Comparison of ENCODE assay signal across 8 cellular contexts in the genomic region with DNA sequence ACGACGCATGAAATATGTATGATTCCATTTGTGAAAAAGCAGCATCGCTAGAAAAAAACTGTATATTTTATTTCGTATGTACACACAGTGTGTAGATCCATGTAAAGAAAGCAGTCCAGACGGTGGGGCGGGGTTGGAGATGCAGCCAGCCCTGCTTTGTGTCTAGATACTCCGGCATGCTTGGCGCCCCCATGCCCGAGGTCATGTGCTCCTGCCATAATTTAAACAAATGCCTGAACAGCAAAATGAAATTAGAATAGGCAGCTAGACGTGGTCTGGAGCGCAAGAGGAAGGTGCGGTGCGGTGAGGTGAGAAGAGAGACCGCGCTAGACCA.
DNase-seq lines count a peak whose midpoint lies in the region; ATAC-seq and TF ChIP-seq lines count a peak whose summit lies in the region.
"Not testable (repeated sequence)": the region's sequence is repeated elsewhere in the genome, so short reads cannot be mapped to it uniquely, and the experiment has no call there.

No MANE protein-coding gene starts in this region.

- CTCF ChIA-PET in BJ (lab: Yijun Ruan, JAX) = not testable (repeated sequence)

- TF ChIP-seq POLR2A in sigmoid colon (IDR thresholded peaks at IDR 0.05); testis (IDR thresholded peaks at IDR 0.05): not testable (repeated sequence)

- not testable (repeated sequence) for H3K27me3 ChIP-seq in BJ (ENCODE audit: control insufficient read depth, insufficient read depth, low read length); sigmoid colon; testis

- peak overlapping the region; percentile 45 for H3K4me3 Mint-ChIP-seq in activated naive CD8-positive, alpha-beta T cell
- peak overlapping the region in 4 of 5 donors; percentile 48 to 74 (median 61) for H3K4me3 Mint-ChIP-seq in immature natural killer cell
- peak overlapping the region in 8 of 10 donors; percentile 15 to 78 (median 41) for H3K4me3 Mint-ChIP-seq in naive thymus-derived CD8-positive, alpha-beta T cell

- not testable (repeated sequence) for H3K9me3 ChIP-seq in sigmoid colon, testis

- H3K36me3 Mint-ChIP-seq in activated naive CD8-positive, alpha-beta T cell; immature natural killer cell: not testable (repeated sequence)
- peaks cover 0 to 10% (median 2%) of the 10 kb centered on the region in 3 donors for H3K36me3 Mint-ChIP-seq in naive thymus-derived CD8-positive, alpha-beta T cell

- H3K9me3 Mint-ChIP-seq in activated naive CD8-positive, alpha-beta T cell (ENCODE audit: low read depth) = not testable (repeated sequence)
- peaks cover 0 to 11% (median 0%) of the 10 kb centered on the region in 6 donors for H3K9me3 Mint-ChIP-seq in immature natural killer cell
- peaks cover 0 to 17% (median 3%) of the 10 kb centered on the region in 9 donors for H3K9me3 Mint-ChIP-seq in naive thymus-derived CD8-positive, alpha-beta T cell

- peaks cover 11% of the 10 kb centered on the region for H3K4me1 Mint-ChIP-seq in activated naive CD8-positive, alpha-beta T cell (ENCODE audit: low read depth)
- not testable (repeated sequence) for H3K4me1 Mint-ChIP-seq in immature natural killer cell
- peaks cover 5 to 14% (median 10%) of the 10 kb centered on the region in 4 donors for H3K4me1 Mint-ChIP-seq in naive thymus-derived CD8-positive, alpha-beta T cell

- peak; percentile 10 for ATAC-seq in HG02852 (IDR thresholded peaks at IDR 0.05; ENCODE audit: unreplicated experiment)
- not testable (repeated sequence) for ATAC-seq in naive thymus-derived CD8-positive, alpha-beta T cell

- H3K27ac Mint-ChIP-seq in activated naive CD8-positive, alpha-beta T cell; immature natural killer cell; naive thymus-derived CD8-positive, alpha-beta T cell: not testable (repeated sequence)

- TF ChIP-seq EP300 in sigmoid colon (IDR thresholded peaks at IDR 0.05) = not testable (repeated sequence)

- peak overlapping the region; percentile 55 to 89 (median 86) for H3K27ac ChIP-seq in sigmoid colon
- H3K27ac ChIP-seq in testis = peak overlapping the region; percentile 45 to 63

- intact Hi-C loops in sigmoid colon (cut with DNase I) = loop anchor here (1.0 to 10.0 kb wide), 3 partner anchors 11 to 1321 kb away; a partner anchor contains a TSS
- intact Hi-C loops in testis (cut with DNase I; ENCODE audit: low total_unique reads) = not testable (repeated sequence)

- DNase-seq in BJ (ENCODE audit: low read depth); epithelial cell of proximal tubule (ENCODE audit: low read depth); immature natural killer cell; naive thymus-derived CD8-positive, alpha-beta T cell; sigmoid colon: not testable (repeated sequence)
- DNase-seq in testis = peak; percentile 34

- 37 to 54% methylated on average over 15 of the region's 15 CpGs for WGBS in sigmoid colon, 2 donors
- WGBS in testis, 2 donors = 15 to 21% methylated on average over 15 of the region's 15 CpGs

- not testable (repeated sequence) for TF ChIP-seq CTCF in BJ (IDR thresholded peaks at IDR 0.05; ENCODE audit: insufficient read depth, low read depth, low read length); epithelial cell of proximal tubule (conservative IDR thresholded peaks at IDR 0.05; ENCODE audit: low read depth, low read length); sigmoid colon (IDR thresholded peaks at IDR 0.05); testis (IDR thresholded peaks at IDR 0.05)

- POLR2A ChIA-PET in BJ (lab: Charles Lee); naive thymus-derived CD8-positive, alpha-beta T cell (lab: Charles Lee): not testable (repeated sequence)

- H3K36me3 ChIP-seq in BJ (ENCODE audit: control insufficient read depth, insufficient read depth, low read length); sigmoid colon; testis (ENCODE audit: low read depth, missing control alignments): not testable (repeated sequence)

- peaks cover 35% of the 10 kb centered on the region for H3K27me3 Mint-ChIP-seq in activated naive CD8-positive, alpha-beta T cell
- H3K27me3 Mint-ChIP-seq in immature natural killer cell (ENCODE audit: low read depth in 3 of 3) = not testable (repeated sequence)
- peaks cover 36 to 64% (median 44%) of the 10 kb centered on the region in 5 donors for H3K27me3 Mint-ChIP-seq in naive thymus-derived CD8-positive, alpha-beta T cell

- H3K4me1 ChIP-seq in sigmoid colon = peaks cover 0 to 19% (median 14%) of the 10 kb centered on the region in 4 donors
- not testable (repeated sequence) for H3K4me1 ChIP-seq in testis

- H3K4me3 ChIP-seq in BJ (ENCODE audit: low read depth, low read length) = peak overlapping the region; percentile 5; the same call in 1 of the 2 replicates
- peak overlapping the region; percentile 23 for H3K4me3 ChIP-seq in epithelial cell of proximal tubule (ENCODE audit: low read depth, low read length)
- H3K4me3 ChIP-seq in sigmoid colon = peak overlapping the region; percentile 53 to 68 (median 67)
- H3K4me3 ChIP-seq in testis = peak overlapping the region; percentile 59 to 76

Comparison
In these comparisons a context has a peak if more than half of its experiments do, and no peak if none do; other contexts are left out.
1. H3K4me3 ChIP-seq: peak in every context shown above with its lines; median percentile 68 in testis; 67 in sigmoid colon; 23 in epithelial cell of proximal tubule; 5 in BJ.